9 cellular contexts compared by ENCODE assay signal in the genomic region with DNA sequence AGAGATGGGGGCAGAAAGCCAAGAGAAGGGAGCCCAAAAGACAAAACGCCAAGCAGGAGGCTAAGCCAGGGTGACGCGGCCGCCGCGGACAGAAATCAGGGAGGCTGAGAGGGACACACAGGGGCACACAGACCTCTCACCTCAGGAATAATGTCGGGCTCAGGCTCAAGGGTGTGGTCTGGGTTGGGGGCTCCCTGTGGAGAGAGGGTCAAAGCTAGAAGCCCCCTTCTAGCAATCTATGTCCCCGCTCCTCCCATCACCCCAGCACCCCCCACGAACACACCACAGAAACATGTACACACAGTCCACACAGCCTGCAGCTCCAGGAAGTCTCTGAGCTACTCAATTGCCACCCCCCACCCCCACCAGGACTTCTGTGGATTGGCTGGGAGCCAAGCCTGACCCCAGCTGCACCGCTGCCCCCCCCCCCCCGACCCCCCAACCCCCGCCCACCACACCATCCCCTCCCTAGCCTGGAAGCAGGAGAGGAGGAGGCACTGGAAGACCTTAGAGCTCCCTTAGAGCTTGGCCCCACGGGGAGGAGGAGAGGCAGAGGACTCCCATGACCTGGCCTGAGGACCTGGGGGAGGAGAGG. TPM values are rescaled to one million over a fixed set of nuclear protein-coding genes. Genes with fewer than 3 reads are reported as not detected.
DNase-seq lines count a peak whose midpoint lies in the region; ATAC-seq and TF ChIP-seq lines count a peak whose summit lies in the region.
"Had no signal": no experiment of that assay in that cellular context is flagged by ENCODE, and none has a peak within 500 bp of the region (broad histone marks: within the 10 kb centered on the region; RNA-seq: fewer than 3 reads in every experiment).

No MANE protein-coding gene starts in this region.

- H3K9me3 Mint-ChIP-seq in brain = no peaks in the 10 kb centered on the region

- no TSS peak for BruUV-seq in A673 (replicated peaks; lab: Mats Ljungman, UMichigan)

- H3K4me3 Mint-ChIP-seq in brain = peak overlapping the region; percentile 81 to 96 (median 88)

- no peaks in the 10 kb centered on the region for H3K27me3 ChIP-seq in A673 (replicated peaks; ENCODE audit: insufficient read depth, low read depth, low read length, poor library complexity)
- no peaks in the 10 kb centered on the region for H3K27me3 ChIP-seq in lower lobe of right lung (ENCODE audit: low read depth)
- H3K27me3 ChIP-seq in aorta (ENCODE audit: control insufficient read depth in 1 of 2, insufficient read depth in 2 of 2, low read length in 1 of 2) = no peaks in the 10 kb centered on the region

- intact Hi-C loops in A673 (cut with micrococcal nuclease; ENCODE audit: unreplicated experiment) (no loop called here), lower lobe of right lung (cut with DNase I) (no loop called here), aorta (cut with DNase I) (no loop called here)

- TF ChIP-seq CTCF in A673 (conservative IDR thresholded peaks at IDR 0.05; ENCODE audit: low read depth, low read length) = no peak
- TF ChIP-seq CTCF in brain (conservative IDR thresholded peaks at IDR 0.05) = no peak
- TF ChIP-seq CTCF in lower lobe of right lung (IDR thresholded peaks at IDR 0.05) = no peak

- POLR2A ChIA-PET in A673 (lab: Charles Lee; ENCODE audit: low non-redundant PET) = no interaction called here

- CTCF ChIA-PET in A673 (lab: Charles Lee) = no interaction called here

- H3K4me1 Mint-ChIP-seq in brain = peaks cover 97% of the 10 kb centered on the region

- H3K27ac ChIP-seq in A673 (ENCODE audit: low read depth, low read length, poor library complexity, severe bottlenecking) (peak overlapping the region; percentile 88), lower lobe of right lung (peak overlapping the region; percentile 90), aorta (ENCODE audit: low read depth in 1 of 2, low read length in 2 of 2) (peak overlapping the region; percentile 62 to 87)

- no peaks in the 10 kb centered on the region for H3K36me3 Mint-ChIP-seq in brain

- H3K9me3 ChIP-seq in A673 (ENCODE audit: low read depth, low read length, poor library complexity, severe bottlenecking) (no peaks in the 10 kb centered on the region), lower lobe of right lung (no peaks in the 10 kb centered on the region), aorta (ENCODE audit: control insufficient read depth, low read length) (no peaks in the 10 kb centered on the region)

- H3K4me1 ChIP-seq in A673 (ENCODE audit: insufficient read depth, low read length, poor library complexity, severe bottlenecking) (peaks cover 99% of the 10 kb centered on the region), lower lobe of right lung (peaks cover 99% of the 10 kb centered on the region), aorta (ENCODE audit: control insufficient read depth in 1 of 2, insufficient read depth in 2 of 2, low read length in 2 of 2) (no peaks in the 10 kb centered on the region)

- WGBS in aorta, 2 donors = 3 to 5% methylated on average over 11 to 13 of the region's 13 CpGs

- H3K4me3 ChIP-seq in A673 (ENCODE audit: low read depth, low read length, poor library complexity, severe bottlenecking) (peak overlapping the region; percentile 22), lower lobe of right lung (peak overlapping the region; percentile 93), aorta (ENCODE audit: low read length in 2 of 2) (peak overlapping the region in 1 of 2 donors; percentile 6)

- DNase-seq in A673 (ENCODE audit: low spot score) = no peak
- peak; percentile 38 for DNase-seq in HT1080 (ENCODE audit: low read depth)
- DNase-seq in lower lobe of right lung = no peak
- DNase-seq in aorta = no peak
- no peak for DNase-seq in NCI-H774 (lab: John Stamatoyannopoulos, UW)
- no peak for DNase-seq in COLO829 (ENCODE audit: low spot score)

- no peaks in the 10 kb centered on the region for H3K36me3 ChIP-seq in A673 (ENCODE audit: insufficient read depth, low read length, poor library complexity, severe bottlenecking)
- H3K36me3 ChIP-seq in lower lobe of right lung = no peaks in the 10 kb centered on the region
- H3K36me3 ChIP-seq in aorta (ENCODE audit: control insufficient read depth in 1 of 2, insufficient read depth in 2 of 2, low read length in 1 of 2) = no peaks in the 10 kb centered on the region

- no peaks in the 10 kb centered on the region for H3K27me3 Mint-ChIP-seq in brain

- no peak for ATAC-seq in lower lobe of right lung
- no peak for ATAC-seq in aorta (ENCODE audit: low FRiP score)
- ATAC-seq in HG03442 (IDR thresholded peaks at IDR 0.05; ENCODE audit: unreplicated experiment) = no peak

- peak overlapping the region; percentile 94 to 99 (median 96) for H3K27ac Mint-ChIP-seq in brain

RNA-seq across cellular contexts. Expression of a gene that starts 6.9 kb away (rescaled TPM):
- 49.9 and 64.0 TPM in 2 replicates for total RNA-seq in A673 (2021)
- 22.5 and 24.8 TPM in 2 replicates for total RNA-seq in HT1080 (2014; rRNA removed; shearing (Covaris generic))
- 34.0 and 41.3 TPM in 2 replicates for polyA plus RNA-seq in HT1080 (2015; cell fraction: cytosol; rRNA removed)
- 53.0 and 60.5 TPM in 2 replicates for polyA plus RNA-seq in HT1080 (2015; cell fraction: nucleus; rRNA removed)
- 13.5 TPM for polyA plus RNA-seq in brain (ENCODE audit: insufficient read depth, low read depth, low replicate concordance)
- 48.9 TPM for total RNA-seq in lower lobe of right lung
- total RNA-seq in aorta = 10 to 100 TPM; 73.5 to 92.9 TPM
- 10 to 100 TPM; 12.5 to 21.1 TPM for polyA plus RNA-seq in aorta

RNA-seq across cellular contexts. Expression of a gene that starts 35.1 kb away (rescaled TPM):
- total RNA-seq in A673 (2021) (not detected in 2 replicates), lower lobe of right lung (0.09 TPM), aorta (under 1 TPM; 0.06 to 0.27 TPM)
- not detected in 2 replicates for total RNA-seq in HT1080 (2014; rRNA removed; shearing (Covaris generic))
- polyA plus RNA-seq in HT1080 (2015; cell fraction: cytosol; rRNA removed) = not detected in 2 replicates
- polyA plus RNA-seq in HT1080 (2015; cell fraction: nucleus; rRNA removed) = not detected in 2 replicates
- polyA plus RNA-seq in brain (ENCODE audit: insufficient read depth, low read depth, low replicate concordance) (0.07 TPM), aorta (under 1 TPM; 0.13 to 0.69 TPM)
- total RNA-seq: glomerular endothelial cell had no signal

RNA-seq across cellular contexts. Expression of a gene that starts 37.3 kb away (rescaled TPM):
- total RNA-seq in A673 (2021) = not detected in 2 replicates
- not detected in 2 replicates for total RNA-seq in HT1080 (2014; rRNA removed; shearing (Covaris generic))
- polyA plus RNA-seq in HT1080 (2015; cell fraction: cytosol; rRNA removed) = not detected in 2 replicates
- not detected in 2 replicates for polyA plus RNA-seq in HT1080 (2015; cell fraction: nucleus; rRNA removed)
- 3.0 TPM for polyA plus RNA-seq in brain (ENCODE audit: insufficient read depth, low read depth, low replicate concordance)
- total RNA-seq in lower lobe of right lung = not detected
- not detected for total RNA-seq in aorta
- polyA plus RNA-seq in aorta = not detected
- total RNA-seq: glomerular endothelial cell had no signal

RNA-seq across cellular contexts. Expression of a gene that starts 52.8 kb away (rescaled TPM):
- not detected in 2 replicates for total RNA-seq in A673 (2021)
- not detected in 2 replicates for total RNA-seq in HT1080 (2014; rRNA removed; shearing (Covaris generic))
- not detected in 2 replicates for polyA plus RNA-seq in HT1080 (2015; cell fraction: cytosol; rRNA removed)
- polyA plus RNA-seq in HT1080 (2015; cell fraction: nucleus; rRNA removed) = not detected in 2 replicates
- polyA plus RNA-seq in brain (ENCODE audit: insufficient read depth, low read depth, low replicate concordance) = 0.37 TPM
- total RNA-seq in lower lobe of right lung = not detected
- not detected for total RNA-seq in aorta
- not detected for polyA plus RNA-seq in aorta
- total RNA-seq: glomerular endothelial cell had no signal
